ENCODE assay signal across 15 cellular contexts in genomic region chr9:129183495-129184308, GRCh38. TPM values are rescaled to one million over a fixed set of nuclear protein-coding genes. Genes with fewer than 3 reads are reported as not detected.
DNase-seq lines count a peak whose midpoint lies in the region; ATAC-seq, FAIRE-seq and TF ChIP-seq lines count a peak whose summit lies in the region.
"Had no signal": no experiment of that assay in that cellular context is flagged by ENCODE, and none has a peak within 500 bp of the region (broad histone marks: within the 10 kb centered on the region; RNA-seq: fewer than 3 reads in every experiment).

No MANE protein-coding gene starts in this region.

- H3K36me3 Mint-ChIP-seq in Caco-2 (ENCODE audit: insufficient read depth, unreplicated experiment) = peaks cover 6% of the 10 kb centered on the region
- H3K36me3 Mint-ChIP-seq in astrocyte (ENCODE audit: low read depth, unreplicated experiment) = no peaks in the 10 kb centered on the region

- DNase-seq in Caco-2 = peak; percentile 37 to 60
- peak; percentile 25 for DNase-seq in NCI-H2227 treated with DMSO at 0.1 percent for 48 hours (lab: John Stamatoyannopoulos, UW)
- no peak for DNase-seq in astrocyte (ENCODE audit: low read depth)
- peak in 2 of 3 donors; percentile 46 to 70 for DNase-seq in mucosa of descending colon
- no peak for DNase-seq in effector memory CD4-positive, alpha-beta T cell
- DNase-seq in OCI-M2 (lab: John Stamatoyannopoulos, UW; ENCODE audit: unreplicated experiment) = no peak
- no peak for DNase-seq in stimulated activated CD4-positive, alpha-beta T cell treated with anti-CD3 and anti-CD28 coated beads, Interleukin-2, amount 100 ng/mL, for 48 hours
- DNase-seq: activated naive CD4-positive, alpha-beta T cell; Calu3; lower lobe of right lung; NCI-H1436 treated with DMSO at 0.1 percent for 48 hours; NCI-H510A; pancreas; tibial artery had no signal

- H3K79me2 ChIP-seq in astrocyte (ENCODE audit: insufficient read depth, low read length) = no peaks in the 10 kb centered on the region

- peaks cover 34% of the 10 kb centered on the region for H3K4me1 Mint-ChIP-seq in Caco-2 (ENCODE audit: low read depth, unreplicated experiment)
- peaks cover 14% of the 10 kb centered on the region for H3K4me1 Mint-ChIP-seq in astrocyte (ENCODE audit: low read depth, unreplicated experiment)

- no peak overlapping the region for H3K4me2 ChIP-seq in astrocyte (ENCODE audit: low read length)

- no peak overlapping the region for H2AFZ ChIP-seq in astrocyte (ENCODE audit: low read depth, low read length)

- no peaks in the 10 kb centered on the region; the same call in 1 of the 2 replicates for H3K9me3 ChIP-seq in Caco-2
- no peaks in the 10 kb centered on the region for H3K9me3 ChIP-seq in astrocyte (ENCODE audit: insufficient read depth, low read depth, low read length)
- peaks cover 3% of the 10 kb centered on the region for H3K9me3 ChIP-seq in mucosa of descending colon
- H3K9me3 ChIP-seq in effector memory CD4-positive, alpha-beta T cell (ENCODE audit: control insufficient read depth, low read length) = no peaks in the 10 kb centered on the region
- H3K9me3 ChIP-seq: lower lobe of right lung, pancreas, tibial artery had no signal

- H3K36me3 ChIP-seq in Caco-2 (ENCODE audit: control insufficient read depth, insufficient read depth, low read length) (no peaks in the 10 kb centered on the region), astrocyte (ENCODE audit: insufficient read depth, low read length) (no peaks in the 10 kb centered on the region), mucosa of descending colon (ENCODE audit: low read depth) (no peaks in the 10 kb centered on the region)
- H3K36me3 ChIP-seq in effector memory CD4-positive, alpha-beta T cell (ENCODE audit: control insufficient read depth, insufficient read depth, low read length) = no peaks in the 10 kb centered on the region
- H3K36me3 ChIP-seq: lower lobe of right lung, pancreas, tibial artery had no signal

- no peak for FAIRE-seq in astrocyte (lab: Jason Lieb, UNC)
- FAIRE-seq: pancreas had no signal

- H3K27me3 Mint-ChIP-seq in Caco-2 (ENCODE audit: insufficient read depth, unreplicated experiment) = no peaks in the 10 kb centered on the region
- peaks cover 33% of the 10 kb centered on the region for H3K27me3 Mint-ChIP-seq in astrocyte (ENCODE audit: low read depth, unreplicated experiment)

- TF ChIP-seq CTCF in Caco-2 (IDR thresholded peaks at IDR 0.05; ENCODE audit: insufficient read depth in 1 of 2, low read depth in 1 of 2, low read length in 1 of 2, severe bottlenecking in 1 of 2, unreplicated experiment in 1 of 2) (no peak), astrocyte (IDR thresholded peaks at IDR 0.05; ENCODE audit: insufficient read depth, low read depth, low read length) (no peak), mucosa of descending colon (IDR thresholded peaks at IDR 0.05) (no peak)

- POLR2A ChIA-PET in Caco-2 (lab: Charles Lee) = no interaction called here

- H3K27ac Mint-ChIP-seq in Caco-2 (ENCODE audit: unreplicated experiment) (peak overlapping the region; percentile 81), astrocyte (ENCODE audit: unreplicated experiment) (peak overlapping the region; percentile 27)

- intact Hi-C loops in Caco-2 (cut with micrococcal nuclease; ENCODE audit: unreplicated experiment) (no loop called here), mucosa of descending colon (cut with DNase I, micrococcal nuclease) (no loop called here)

- CTCF ChIA-PET in Caco-2 (lab: Charles Lee) = interaction anchor here (0.6 to 1.4 kb wide), 6 partner anchors 9 to 151 kb away, joined by 3 to 8 read pairs (median 4); no protein-coding TSS in a partner anchor

- H3K27me3 ChIP-seq in Caco-2 (replicated peaks; ENCODE audit: control insufficient read depth, insufficient read depth, low read length) (no peaks in the 10 kb centered on the region), astrocyte (ENCODE audit: insufficient read depth, low read length) (no peaks in the 10 kb centered on the region)
- no peaks in the 10 kb centered on the region for H3K27me3 ChIP-seq in effector memory CD4-positive, alpha-beta T cell (replicated peaks; ENCODE audit: control insufficient read depth, insufficient read depth, low read length, poor library complexity, severe bottlenecking)
- H3K27me3 ChIP-seq: pancreas, tibial artery had no signal

- H3K4me3 ChIP-seq in Caco-2 (ENCODE audit: low read depth, low read length) (no peak overlapping the region), astrocyte (ENCODE audit: insufficient read depth, low read depth, low read length) (no peak overlapping the region), mucosa of descending colon (no peak overlapping the region)
- no peak overlapping the region for H3K4me3 ChIP-seq in effector memory CD4-positive, alpha-beta T cell (ENCODE audit: insufficient read depth, low read depth, low read length, poor library complexity, severe bottlenecking)
- H3K4me3 ChIP-seq: lower lobe of right lung, pancreas, tibial artery had no signal

- H3K9ac ChIP-seq in astrocyte (ENCODE audit: low read length) = no peak overlapping the region

- BruUV-seq in Caco-2 (replicated peaks; lab: Mats Ljungman, UMichigan) = no TSS peak

- no peak overlapping the region for H3K27ac ChIP-seq in astrocyte (ENCODE audit: low read depth, low read length)
- H3K27ac ChIP-seq in effector memory CD4-positive, alpha-beta T cell (ENCODE audit: insufficient read depth, low read length, poor library complexity, severe bottlenecking) = no peak overlapping the region
- H3K27ac ChIP-seq: lower lobe of right lung, pancreas, tibial artery had no signal

- peaks cover 62% of the 10 kb centered on the region for H3K4me1 ChIP-seq in Caco-2
- peaks cover under 1% of the 10 kb centered on the region for H3K4me1 ChIP-seq in astrocyte (ENCODE audit: insufficient read depth, low read length)
- peaks cover 33% of the 10 kb centered on the region for H3K4me1 ChIP-seq in mucosa of descending colon (ENCODE audit: low read depth)
- H3K4me1 ChIP-seq in effector memory CD4-positive, alpha-beta T cell (ENCODE audit: control insufficient read depth, insufficient read depth, low read length, poor library complexity, severe bottlenecking) = no peaks in the 10 kb centered on the region
- H3K4me1 ChIP-seq: pancreas had no signal

- ATAC-seq in mucosa of descending colon (peak; percentile 64), HG03175 (IDR thresholded peaks at IDR 0.05; ENCODE audit: unreplicated experiment) (no peak)
- ATAC-seq: lower lobe of right lung had no signal

- no peaks in the 10 kb centered on the region for H4K20me1 ChIP-seq in astrocyte (ENCODE audit: insufficient read depth, low read length)

- H3K9me3 Mint-ChIP-seq in Caco-2 (ENCODE audit: unreplicated experiment) (no peaks in the 10 kb centered on the region), astrocyte (ENCODE audit: unreplicated experiment) (no peaks in the 10 kb centered on the region)

- H3K4me3 Mint-ChIP-seq in Caco-2 (ENCODE audit: unreplicated experiment) (peak overlapping the region; percentile 36), astrocyte (ENCODE audit: unreplicated experiment) (peak overlapping the region; percentile 5)

RNA-seq across cellular contexts. Expression of gene IER5L, which starts 5.6 kb away (rescaled TPM):
- total RNA-seq in Caco-2 (2022) (3.9 and 4.1 TPM in 2 replicates), astrocyte (47.0 and 55.0 TPM in 2 replicates), mucosa of descending colon (1 to 10 TPM; 5.8 to 8.2 (median 8.0) TPM)

Comparison
In these comparisons a context has a peak if more than half of its experiments do, and no peak if none do; other contexts are left out.
1. DNase-seq: peak in Caco-2 (2 of 2), NCI-H2227 treated with DMSO at 0.1 percent for 48 hours (single experiment) and mucosa of descending colon (2 of 3); none in astrocyte (single experiment), effector memory CD4-positive, alpha-beta T cell (0 of 3), OCI-M2 (single experiment) and stimulated activated CD4-positive, alpha-beta T cell treated with anti-CD3 and anti-CD28 coated beads, Interleukin-2, amount 100 ng/mL, for 48 hours (0 of 2).